Comparison of ENCODE assay signal across 8 cellular contexts in the genomic region with DNA sequence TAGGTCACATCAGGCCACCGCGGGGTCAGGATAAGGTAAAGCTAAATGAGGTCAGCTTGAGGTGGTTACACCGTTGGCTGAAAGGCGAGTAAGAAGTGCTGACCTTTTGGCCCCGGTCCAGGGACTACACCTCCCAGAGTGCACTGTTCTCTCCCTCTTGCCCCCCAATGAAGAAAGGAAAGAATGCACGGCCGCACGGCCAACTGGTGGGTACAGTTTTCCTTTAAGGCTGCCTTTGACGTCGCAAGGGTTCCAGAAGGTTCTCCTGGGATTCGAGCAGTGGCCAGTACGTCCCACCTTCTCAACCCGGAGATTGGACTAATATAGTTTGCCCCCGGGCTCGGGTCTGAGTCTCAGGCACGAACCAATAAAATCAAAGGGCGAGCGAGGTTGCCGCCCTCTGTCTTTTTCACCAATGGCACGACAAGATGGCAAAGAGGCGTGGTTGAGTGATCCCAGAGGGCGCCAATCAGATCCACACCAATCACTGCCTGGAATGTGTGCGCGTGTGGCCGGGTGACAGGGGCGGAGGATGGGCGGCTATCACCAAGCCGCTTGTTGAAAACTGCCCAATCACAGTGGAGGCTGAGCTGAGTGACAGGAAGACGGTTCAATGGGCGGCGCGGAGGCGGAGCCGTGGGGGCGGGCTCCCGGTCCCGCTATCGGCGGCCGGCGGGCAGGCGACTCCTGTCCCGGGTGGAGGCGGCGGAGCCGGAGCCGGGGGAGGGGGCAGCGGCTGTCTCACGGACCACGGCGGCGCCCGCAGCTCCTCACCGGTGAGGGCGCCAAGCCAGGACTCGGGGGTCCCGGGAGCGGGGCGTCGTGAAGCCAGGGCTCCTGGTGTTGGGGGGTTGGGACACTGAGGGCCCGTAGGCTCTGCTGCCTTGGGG. TPM values are rescaled to one million over a fixed set of nuclear protein-coding genes. Genes with fewer than 3 reads are reported as not detected.
DNase-seq lines count a peak whose midpoint lies in the region; ATAC-seq lines count a peak whose summit lies in the region.

A gene (plus strand): TSS at position 690 of the 890 bp plus-strand sequence. CDS start 886 bp downstream, outside the sequence.

- H3K27ac Mint-ChIP-seq in activated CD8-positive, alpha-beta memory T cell treated with anti-CD3 and anti-CD28 coated beads, Interleukin-2, amount 10 ng/mL, durations not matched to agents 7 days and 5 days, result peak within 1 kb of the TSS; percentile 94
- H3K27ac Mint-ChIP-seq in effector memory CD8-positive, alpha-beta T cell, result peak within 1 kb of the TSS; percentile 81 to 96

- peaks cover 44% of the 10 kb centered on the region for H3K4me1 Mint-ChIP-seq in activated CD8-positive, alpha-beta memory T cell treated with anti-CD3 and anti-CD28 coated beads, Interleukin-2, amount 10 ng/mL, durations not matched to agents 7 days and 5 days
- peaks cover 27 to 34% of the 10 kb centered on the region in 2 donors for H3K4me1 Mint-ChIP-seq in effector memory CD8-positive, alpha-beta T cell (ENCODE audit: low read depth in 2 of 2)

- peak; percentile 86 for ATAC-seq in GM21367 (IDR thresholded peaks at IDR 0.05; ENCODE audit: unreplicated experiment)
- ATAC-seq in activated CD8-positive, alpha-beta memory T cell treated with anti-CD3 and anti-CD28 coated beads, Interleukin-2, amount 10 ng/mL, durations not matched to agents 7 days and 5 days, result peak; percentile 97
- ATAC-seq in effector memory CD8-positive, alpha-beta T cell (replicated peaks), result peak; percentile 92

- no peaks in the 10 kb centered on the region for H3K27me3 Mint-ChIP-seq in activated CD8-positive, alpha-beta memory T cell treated with anti-CD3 and anti-CD28 coated beads, Interleukin-2, amount 10 ng/mL, durations not matched to agents 7 days and 5 days
- H3K27me3 Mint-ChIP-seq in effector memory CD8-positive, alpha-beta T cell, result peaks cover 0 to 13% of the 10 kb centered on the region in 2 donors

- peak within 1 kb of the TSS; percentile 90 for H3K4me3 Mint-ChIP-seq in activated CD8-positive, alpha-beta memory T cell treated with anti-CD3 and anti-CD28 coated beads, Interleukin-2, amount 10 ng/mL, durations not matched to agents 7 days and 5 days
- peak within 1 kb of the TSS; percentile 84 to 92 for H3K4me3 Mint-ChIP-seq in effector memory CD8-positive, alpha-beta T cell

- CTCF ChIA-PET in activated CD8-positive, alpha-beta memory T cell treated with anti-CD3 and anti-CD28 coated beads, Interleukin-2, amount 10 ng/mL, durations not matched to agents 7 days and 5 days (lab: Charles Lee), result interaction anchor here (0.6 to 4.3 kb wide), 7 partner anchors 11 to 615 kb away, joined by 3 to 22 read pairs (median 3); a partner anchor contains a TSS

- peak; percentile 98 for DNase-seq in COR-L47 (lab: John Stamatoyannopoulos, UW)
- DNase-seq in HT1080 (ENCODE audit: low read depth), result peak; percentile 99
- peak; percentile 100 for DNase-seq in NOMO-1 (lab: John Stamatoyannopoulos, UW; ENCODE audit: unreplicated experiment in 2 of 2)
- DNase-seq in activated CD8-positive, alpha-beta memory T cell treated with anti-CD3 and anti-CD28 coated beads, Interleukin-2, amount 10 ng/mL, durations not matched to agents 7 days and 5 days, result peak; percentile 98
- DNase-seq in effector memory CD8-positive, alpha-beta T cell, result peak; percentile 96 to 98 (median 97)
- DNase-seq in medulla oblongata (ENCODE audit: extremely low spot score), result peak; percentile 100
- peak; percentile 91 to 97 (median 92) for DNase-seq in stimulated activated CD4-positive, alpha-beta T cell treated with anti-CD3 and anti-CD28 coated beads, TNF-alpha, amount 100 ng/mL, for 48 hours (ENCODE audit: low read depth in 3 of 3)

- H3K36me3 Mint-ChIP-seq in activated CD8-positive, alpha-beta memory T cell treated with anti-CD3 and anti-CD28 coated beads, Interleukin-2, amount 10 ng/mL, durations not matched to agents 7 days and 5 days, result no peaks in the 10 kb centered on the region
- peaks cover 14% of the 10 kb centered on the region for H3K36me3 Mint-ChIP-seq in effector memory CD8-positive, alpha-beta T cell (ENCODE audit: insufficient read depth)

- no peaks in the 10 kb centered on the region for H3K9me3 Mint-ChIP-seq in activated CD8-positive, alpha-beta memory T cell treated with anti-CD3 and anti-CD28 coated beads, Interleukin-2, amount 10 ng/mL, durations not matched to agents 7 days and 5 days (ENCODE audit: low read depth)
- H3K9me3 Mint-ChIP-seq in effector memory CD8-positive, alpha-beta T cell, result no peaks in the 10 kb centered on the region

RNA-seq across cellular contexts. Expression of the gene that starts here (rescaled TPM):
- total RNA-seq in HT1080 (2014; rRNA removed; shearing (Covaris generic)), result 7.1 and 9.5 TPM in 2 replicates
- 7.1 and 8.5 TPM in 2 replicates for polyA plus RNA-seq in HT1080 (2015; cell fraction: cytosol; rRNA removed)
- polyA plus RNA-seq in HT1080 (2015; cell fraction: nucleus; rRNA removed), result 4.6 and 6.7 TPM in 2 replicates
- 1 to 10 TPM; 5.2 to 5.5 TPM for total RNA-seq in activated CD8-positive, alpha-beta memory T cell treated with anti-CD3 and anti-CD28 coated beads, Interleukin-2, amount 10 ng/mL, durations not matched to agents 7 days and 5 days

Comparison
In these comparisons a context has a peak if more than half of its experiments do, and no peak if none do; other contexts are left out.
1. Peak in every context shown above with its lines: DNase-seq and ATAC-seq.